8 cellular contexts compared by ENCODE assay signal in genomic region chr6:95487817-95488216, GRCh38.
"Had no signal": no experiment of that assay in that cellular context is flagged by ENCODE, and none has a peak within 500 bp of the region (broad histone marks: within the 10 kb centered on the region; RNA-seq: fewer than 3 reads in every experiment).

No MANE protein-coding gene starts in this region.

- H3K9me3 ChIP-seq: HAP-1 had no signal

- H3K4me1 ChIP-seq: HAP-1 had no signal

- DNase-seq: GOT3, H7, HFFc6, IMR-90, KBM-7 had no signal

- H3K36me3 ChIP-seq: HAP-1 had no signal

- H3K4me3 ChIP-seq: HAP-1 had no signal

- H3K27ac ChIP-seq: HL-60 had no signal

- ATAC-seq: HCT116 had no signal
